13 cellular contexts compared by ENCODE assay signal in genomic region chr18:44356566-44357157, GRCh38.
DNase-seq lines count a peak whose midpoint lies in the region; ATAC-seq and TF ChIP-seq lines count a peak whose summit lies in the region.
"Had no signal": no experiment of that assay in that cellular context is flagged by ENCODE, and none has a peak within 500 bp of the region (broad histone marks: within the 10 kb centered on the region; RNA-seq: fewer than 3 reads in every experiment).

No MANE protein-coding gene starts in this region.

- WGBS in trophoblast cell (ENCODE audit: extremely low coverage, insufficient coverage, insufficient read length): no CpG with 5 or more reads among the region's 5 CpGs
- WGBS in GM23248 (ENCODE audit: low coverage in 1 of 2, low lambda C conversion rate in 2 of 2, missing lambda C conversion rate in 2 of 2), 2 experiments: 35 to 39% methylated on average over 5 of the region's 5 CpGs

- H3K4me1 ChIP-seq in trophoblast cell (ENCODE audit: control insufficient read depth in 1 of 2, insufficient read depth in 2 of 2, low read length in 2 of 2) (peaks cover 0 to 3% of the 10 kb centered on the region in 2 experiments), GM23248 (ENCODE audit: insufficient read depth) (no peaks in the 10 kb centered on the region)
- H3K4me1 ChIP-seq: BLaER1 had no signal

- H3K4me1 Mint-ChIP-seq in WTC11: peaks cover 16% of the 10 kb centered on the region

- no peak overlapping the region for H3K27ac ChIP-seq in trophoblast cell (ENCODE audit: low read depth, low read length)
- no peak overlapping the region for H3K27ac ChIP-seq in GM23248
- H3K27ac ChIP-seq: 22Rv1, BLaER1 had no signal

- peak overlapping the region; percentile 31 for H4K91ac ChIP-seq in trophoblast cell (ENCODE audit: low read depth, low read length)

- TF ChIP-seq CTCF in WTC11 (IDR thresholded peaks at IDR 0.05): no peak

- H2AFZ ChIP-seq in trophoblast cell (ENCODE audit: insufficient read depth, low read length, poor library complexity): no peak overlapping the region
- H2AFZ ChIP-seq in GM23248: no peak overlapping the region

- no peak overlapping the region for H3K18ac ChIP-seq in trophoblast cell (ENCODE audit: low read length)

- peaks cover 18% of the 10 kb centered on the region for H3K9me3 Mint-ChIP-seq in WTC11

- no peaks in the 10 kb centered on the region for H3K9me2 ChIP-seq in GM23248 (ENCODE audit: insufficient read depth)

- peak; percentile 81 for ATAC-seq in WTC11
- ATAC-seq: HCT116 had no signal

- DNase-seq in NCI-H748 (lab: John Stamatoyannopoulos, UW; ENCODE audit: unreplicated experiment) (peak; percentile 47), NCI-H748 treated with DMSO at 0.1 percent for 48 hours (lab: John Stamatoyannopoulos, UW) (no peak), WTC11 (ENCODE audit: low spot score) (peak; percentile 41), islet precursor cell (peak; percentile 64), trophoblast cell (no peak), GM19238 (ENCODE audit: insufficient read length, low spot score) (no peak), occipital lobe (lab: John Stamatoyannopoulos, UW) (no peak), GM23248 (no peak)
- DNase-seq: DMS53, IMR-90 had no signal

- H4K12ac ChIP-seq in trophoblast cell (ENCODE audit: low read depth, low read length): no peak overlapping the region

- no peak overlapping the region for H3K4me3 Mint-ChIP-seq in WTC11

- no peaks in the 10 kb centered on the region for H3K27me3 Mint-ChIP-seq in WTC11 (ENCODE audit: low read depth)

- no peak overlapping the region for H2BK120ac ChIP-seq in trophoblast cell (ENCODE audit: insufficient read depth, low read length, poor library complexity)

- in situ Hi-C loops in GM23248 (cut with MboI): no loop called here

- H4K20me1 ChIP-seq in GM23248 (ENCODE audit: insufficient read depth): no peaks in the 10 kb centered on the region
- H4K20me1 ChIP-seq: BLaER1 had no signal

- H3K4me2 ChIP-seq in trophoblast cell (ENCODE audit: low read length): no peak overlapping the region
- no peak overlapping the region for H3K4me2 ChIP-seq in GM23248 (ENCODE audit: unreplicated experiment)
- H3K4me2 ChIP-seq: BLaER1 had no signal

- no peaks in the 10 kb centered on the region for H3K79me1 ChIP-seq in trophoblast cell (ENCODE audit: low read length)

- CTCF ChIA-PET in WTC11 (lab: Charles Lee): no interaction called here

- H2BK5ac ChIP-seq in trophoblast cell (ENCODE audit: low read depth, low read length, poor library complexity): no peak overlapping the region

- POLR2A ChIA-PET in WTC11 (lab: Charles Lee): no interaction called here

- no peaks in the 10 kb centered on the region for H3K27me3 ChIP-seq in trophoblast cell (ENCODE audit: insufficient read depth, low read length)
- H3K27me3 ChIP-seq in GM23248 (replicated peaks; ENCODE audit: insufficient read depth): no peaks in the 10 kb centered on the region
- H3K27me3 ChIP-seq: BLaER1 had no signal

- no peak overlapping the region for H4K8ac ChIP-seq in trophoblast cell (ENCODE audit: low read depth, low read length)

- H3K36me3 Mint-ChIP-seq in WTC11: 0 out of 2 replicates have a peak, but pooled peaks cover under 1% of the 10 kb centered on the region

- H2BK12ac ChIP-seq in trophoblast cell (ENCODE audit: low read length): no peak overlapping the region

- H3K23ac ChIP-seq in trophoblast cell (ENCODE audit: low read length): no peak overlapping the region

- H3K9ac ChIP-seq in trophoblast cell (ENCODE audit: low read length) (no peak overlapping the region), GM23248 (no peak overlapping the region)
- H3K9ac ChIP-seq: BLaER1 had no signal

- H3K79me2 ChIP-seq in trophoblast cell (ENCODE audit: control insufficient read depth, insufficient read depth, low read length, poor library complexity) (no peaks in the 10 kb centered on the region), GM23248 (ENCODE audit: insufficient read depth) (no peaks in the 10 kb centered on the region)

- H3K14ac ChIP-seq in trophoblast cell (ENCODE audit: low read length): no peak overlapping the region

- H3K9me3 ChIP-seq in trophoblast cell (ENCODE audit: insufficient read depth, low read depth, low read length) (no peaks in the 10 kb centered on the region), GM23248 (ENCODE audit: low read depth) (no peaks in the 10 kb centered on the region)

- no peak overlapping the region for H3K4ac ChIP-seq in trophoblast cell (ENCODE audit: low read depth, low read length)

- no peak overlapping the region for H3K4me3 ChIP-seq in trophoblast cell (ENCODE audit: low read depth, low read length)
- no peak overlapping the region for H3K4me3 ChIP-seq in GM23248
- H3K4me3 ChIP-seq: BLaER1 had no signal

- no peaks in the 10 kb centered on the region for H3F3A ChIP-seq in GM23248 (ENCODE audit: insufficient read depth)

- no peaks in the 10 kb centered on the region for H3K36me3 ChIP-seq in trophoblast cell (ENCODE audit: control insufficient read depth in 1 of 2, insufficient read depth in 2 of 2, low read length in 2 of 2)
- H3K36me3 ChIP-seq in GM23248 (ENCODE audit: low read depth): no peaks in the 10 kb centered on the region
- H3K36me3 ChIP-seq: BLaER1 had no signal

- H3K27ac Mint-ChIP-seq in WTC11: no peak overlapping the region

- H2AK5ac ChIP-seq in trophoblast cell (ENCODE audit: low read length): no peak overlapping the region

TF ChIP-seq in WTC11, 78 proteins besides CTCF, POLR2A, EP300 and RAD21:
- TF ChIP-seq STAT6 (CRISPR knock-in tag; conservative IDR thresholded peaks at IDR 0.05; ENCODE audit: low read depth) (no peak), FOXP1 (CRISPR knock-in tag; IDR thresholded peaks at IDR 0.05; ENCODE audit: borderline replicate concordance) (peak; percentile 16; the same call in 1 of the 2 replicates), HMGA2 (CRISPR knock-in tag; IDR thresholded peaks at IDR 0.05) (no peak)

Comparison
In these comparisons a context has a peak if more than half of its experiments do, and no peak if none do; other contexts are left out.
1. DNase-seq: peak in NCI-H748 (single experiment), WTC11 (single experiment) and islet precursor cell (single experiment); none in NCI-H748 treated with DMSO at 0.1 percent for 48 hours (single experiment), trophoblast cell (0 of 2), GM19238 (single experiment), occipital lobe (single experiment) and GM23248 (single experiment).